In the genomic region with DNA sequence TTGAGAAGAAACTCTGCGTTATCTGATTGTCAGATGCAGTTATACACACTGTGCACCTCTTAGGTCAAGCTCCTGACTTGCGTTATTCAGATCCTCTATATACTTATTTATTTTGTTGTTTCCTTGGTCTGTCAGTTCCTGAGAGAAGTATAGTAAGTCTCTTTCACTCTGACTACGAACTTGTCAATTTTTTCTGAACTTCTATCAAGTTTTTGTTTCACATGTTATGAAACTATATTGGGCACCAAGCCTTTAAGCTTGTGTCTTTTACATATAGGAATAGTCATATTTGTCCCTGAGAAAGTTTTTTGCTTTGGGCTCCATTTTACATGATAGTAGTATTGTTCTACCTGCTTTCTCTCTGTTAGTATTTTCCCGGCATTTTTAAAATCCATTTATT, we compare ENCODE assay signal across 24 cellular contexts. TPM values are rescaled to one million over a fixed set of nuclear protein-coding genes. Genes with fewer than 3 reads are reported as not detected.
"Had no signal": no experiment of that assay in that cellular context is flagged by ENCODE, and none has a peak within 500 bp of the region (broad histone marks: within the 10 kb centered on the region; RNA-seq: fewer than 3 reads in every experiment).

No MANE protein-coding gene starts in this region.

- H3K36me3 ChIP-seq: gastrocnemius medialis, left lung, stomach had no signal

- H3K27ac Mint-ChIP-seq: activated CD4-positive, alpha-beta T cell treated with anti-CD3 and anti-CD28 coated beads, Interleukin-2, amount 10 ng/mL, durations not matched to agents 24 days and 14 days; activated CD8-positive, alpha-beta T cell treated with anti-CD3 and anti-CD28 coated beads, Interleukin-2, amount 10 ng/mL, durations not matched to agents 7 days and 5 days; activated naive CD4-positive, alpha-beta T cell treated with anti-CD3 and anti-CD28 coated beads, Interleukin-2, amount 50 U/mL, for 72 hours; mesothelial cell of epicardium; nephron; type B pancreatic cell had no signal

- H3K36me3 Mint-ChIP-seq: activated naive CD4-positive, alpha-beta T cell treated with anti-CD3 and anti-CD28 coated beads, Interleukin-2, amount 50 U/mL, for 72 hours; mesothelial cell of epicardium; type B pancreatic cell had no signal

- H3K4me1 ChIP-seq: gastrocnemius medialis, left lung, stomach had no signal

- ATAC-seq: activated CD8-positive, alpha-beta T cell treated with anti-CD3 and anti-CD28 coated beads, Interleukin-2, amount 10 ng/mL, durations not matched to agents 7 days and 5 days; gastrocnemius medialis; left lung; sciatic nerve had no signal

- H3K4me3 ChIP-seq: gastrocnemius medialis, left lung, smooth muscle cell, stomach, testis had no signal

- DNase-seq: activated CD4-positive, alpha-beta T cell treated with anti-CD3 and anti-CD28 coated beads, Interleukin-2, amount 10 ng/mL, durations not matched to agents 24 days and 14 days; activated CD4-positive, CD25-positive, alpha-beta regulatory T cell; activated CD8-positive, alpha-beta memory T cell treated with anti-CD3 and anti-CD28 coated beads, Interleukin-2, amount 50 U/mL, for 4 hours; activated CD8-positive, alpha-beta T cell treated with anti-CD3 and anti-CD28 coated beads, Interleukin-2, amount 10 ng/mL, durations not matched to agents 7 days and 5 days; activated gamma-delta T cell treated with Interleukin-2 at 50 U/mL for 16 hours; cerebellar nuclear complex; cortex of kidney; gastrocnemius medialis; head of caudate nucleus; kidney; left lung; stimulated activated CD4-positive, alpha-beta T cell treated with anti-CD3 and anti-CD28 coated beads, Interleukin-4, amount 100 ng/mL, for 1 hour; stomach; testis had no signal

- H3K27ac ChIP-seq: gastrocnemius medialis, left lung, parathyroid adenoma, stomach, testis had no signal

- H3K4me1 Mint-ChIP-seq: mesothelial cell of epicardium had no signal

- H3K27me3 Mint-ChIP-seq: activated CD4-positive, alpha-beta T cell treated with anti-CD3 and anti-CD28 coated beads, Interleukin-2, amount 10 ng/mL, durations not matched to agents 24 days and 14 days had no signal

- H3K27me3 ChIP-seq: stomach, testis had no signal

- H3K9me3 Mint-ChIP-seq: activated CD4-positive, alpha-beta T cell treated with anti-CD3 and anti-CD28 coated beads, Interleukin-2, amount 10 ng/mL, durations not matched to agents 24 days and 14 days; activated naive CD4-positive, alpha-beta T cell treated with anti-CD3 and anti-CD28 coated beads, Interleukin-2, amount 50 U/mL, for 72 hours; type B pancreatic cell had no signal

- H3K4me3 Mint-ChIP-seq: activated CD4-positive, alpha-beta T cell treated with anti-CD3 and anti-CD28 coated beads, Interleukin-2, amount 10 ng/mL, durations not matched to agents 24 days and 14 days; activated CD8-positive, alpha-beta T cell treated with anti-CD3 and anti-CD28 coated beads, Interleukin-2, amount 10 ng/mL, durations not matched to agents 7 days and 5 days; mesothelial cell of epicardium; nephron; type B pancreatic cell had no signal

- H3K9me3 ChIP-seq: gastrocnemius medialis, left lung, stomach, testis had no signal

RNA-seq across cellular contexts. Expression of gene PNMA6E, which starts 35.5 kb away (rescaled TPM):
- total RNA-seq: activated CD4-positive, alpha-beta T cell treated with anti-CD3 and anti-CD28 coated beads, Interleukin-2, amount 10 ng/mL, durations not matched to agents 24 days and 14 days; activated CD8-positive, alpha-beta T cell treated with anti-CD3 and anti-CD28 coated beads, Interleukin-2, amount 10 ng/mL, durations not matched to agents 7 days and 5 days; activated naive CD4-positive, alpha-beta T cell treated with anti-CD3 and anti-CD28 coated beads, Interleukin-2, amount 50 U/mL, for 72 hours; bronchial epithelial cell; gastrocnemius medialis; kidney; left lung; lung microvascular endothelial cell; mesothelial cell of epicardium; sciatic nerve; smooth muscle cell; stomach had no signal
- polyA plus RNA-seq: esophagus, smooth muscle cell, stomach had no signal

RNA-seq across cellular contexts. Expression of gene PNMA6F, which starts 44.1 kb away (rescaled TPM):
- total RNA-seq: activated CD4-positive, alpha-beta T cell treated with anti-CD3 and anti-CD28 coated beads, Interleukin-2, amount 10 ng/mL, durations not matched to agents 24 days and 14 days; activated CD8-positive, alpha-beta T cell treated with anti-CD3 and anti-CD28 coated beads, Interleukin-2, amount 10 ng/mL, durations not matched to agents 7 days and 5 days; activated naive CD4-positive, alpha-beta T cell treated with anti-CD3 and anti-CD28 coated beads, Interleukin-2, amount 50 U/mL, for 72 hours; bronchial epithelial cell; gastrocnemius medialis; kidney; left lung; lung microvascular endothelial cell; mesothelial cell of epicardium; sciatic nerve; smooth muscle cell; stomach had no signal
- polyA plus RNA-seq: esophagus, smooth muscle cell, stomach had no signal
